1 cellular context compared by ENCODE assay signal in genomic region chr12:31498424-31498823, GRCh38.
TF ChIP-seq lines count a peak whose summit lies in the region.

No MANE protein-coding gene starts in this region.

TF ChIP-seq in H1, 55 proteins besides CTCF, POLR2A, EP300 and RAD21 (continued from another document):
- TF ChIP-seq KDM1A (IDR thresholded peaks at IDR 0.05; ENCODE audit: borderline replicate concordance, low read length) (no peak), RXRA (IDR thresholded peaks at IDR 0.05; ENCODE audit: insufficient read depth, low read depth, low read length) (no peak), RBBP5 (IDR thresholded peaks at IDR 0.05; ENCODE audit: borderline replicate concordance, low read depth, low read length) (no peak), ATF2 (IDR thresholded peaks at IDR 0.05; ENCODE audit: low read length) (no peak), SUZ12 (IDR thresholded peaks at IDR 0.05; ENCODE audit: low read length) (no peak)
